In the genomic region with DNA sequence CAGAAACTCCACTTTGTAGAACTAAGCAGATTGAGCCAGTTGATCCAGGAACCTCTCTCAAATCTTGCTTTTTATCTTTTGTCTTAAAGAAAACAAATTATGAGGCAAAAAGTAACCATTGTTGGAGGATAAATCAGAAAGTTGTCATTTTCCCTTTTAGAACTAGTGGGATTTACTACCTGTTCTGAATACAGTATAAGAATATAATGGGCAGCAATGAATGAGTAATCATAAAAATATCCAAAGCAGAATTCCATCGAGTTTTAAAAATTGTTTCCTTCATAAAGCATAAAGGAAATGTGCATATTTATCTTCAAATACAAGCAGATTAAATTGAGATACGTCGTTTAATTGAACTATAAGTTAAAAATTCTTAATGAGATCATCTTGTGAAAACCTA, we compare ENCODE assay signal across 30 cellular contexts.
"Had no signal": no experiment of that assay in that cellular context is flagged by ENCODE, and none has a peak within 500 bp of the region (broad histone marks: within the 10 kb centered on the region; RNA-seq: fewer than 3 reads in every experiment).

No MANE protein-coding gene starts in this region.

- H3K9me3 ChIP-seq: body of pancreas, colonic mucosa, esophagus muscularis mucosa, gastrocnemius medialis had no signal

- ATAC-seq: activated CD4-positive, CD25-positive, alpha-beta regulatory T cell treated with anti-CD3 and anti-CD28 coated beads, Interleukin-2, amount 50 U/mL, for 24 hours; activated CD8-positive, alpha-beta T cell treated with anti-CD3 and anti-CD28 coated beads for 36 hours; activated T-cell treated with anti-CD3 and anti-CD28 coated beads, Interleukin-2, amount 50 U/mL, for 4 hours; body of pancreas; foreskin keratinocyte; gastrocnemius medialis; heart left ventricle; T-helper 17 cell had no signal

- H3K27ac ChIP-seq: body of pancreas, colonic mucosa, dorsolateral prefrontal cortex, esophagus muscularis mucosa, foreskin keratinocyte, gastrocnemius medialis, heart left ventricle, WERI-Rb-1 had no signal

- H3K4me3 ChIP-seq: body of pancreas, colonic mucosa, dorsolateral prefrontal cortex, esophagus muscularis mucosa, gastrocnemius medialis, heart left ventricle had no signal

- DNase-seq: activated B cell treated with CpG ODN at 0.5 μM for 24 hours; activated CD4-positive, alpha-beta T cell treated with anti-CD3 and anti-CD28 coated beads for 48 hours; activated CD4-positive, alpha-beta T cell treated with anti-CD3 and anti-CD28 coated beads, Interleukin-2, amount 50 U/mL, for 1 hour; activated CD4-positive, alpha-beta T cell treated with anti-CD3 and anti-CD28 coated beads, Interleukin-2, amount 50 U/mL, for 48 hours; activated CD8-positive, alpha-beta memory T cell treated with anti-CD3 and anti-CD28 coated beads for 24 hours; activated CD8-positive, alpha-beta T cell treated with anti-CD3 and anti-CD28 coated beads for 36 hours; activated effector memory CD4-positive, alpha-beta T cell treated with Interleukin-2 at 50 U/mL for 16 hours; activated gamma-delta T cell treated with Interleukin-2 at 50 U/mL for 16 hours; activated naive CD4-positive, alpha-beta T cell treated with anti-CD3 and anti-CD28 coated beads, Interleukin-2, amount 50 U/mL, for 16 hours; activated naive CD4-positive, alpha-beta T cell treated with Interleukin-2 at 50 U/mL for 16 hours; activated T-cell treated with anti-CD3 and anti-CD28 coated beads, Interleukin-2, amount 50 U/mL, for 4 hours; amniotic stem cell; anterior cingulate cortex; body of pancreas; central memory CD4-positive, alpha-beta T cell; cerebellar nuclear complex; colonic mucosa; dorsolateral prefrontal cortex; effector memory CD4-positive, alpha-beta T cell; endodermal cell; erythroblast; foreskin keratinocyte; gastrocnemius medialis; glutamatergic neuron; heart left ventricle; T-helper 17 cell; T1000; WERI-Rb-1 had no signal

- H3K27me3 ChIP-seq: body of pancreas, colonic mucosa, dorsolateral prefrontal cortex, esophagus muscularis mucosa, foreskin keratinocyte, gastrocnemius medialis had no signal

- H3K36me3 ChIP-seq: colonic mucosa, esophagus muscularis mucosa, gastrocnemius medialis, heart left ventricle, WERI-Rb-1 had no signal

- H3K4me1 ChIP-seq: body of pancreas, colonic mucosa, heart left ventricle had no signal
